ENCODE assay signal across 19 cellular contexts in genomic region chr7:70925411-70926115, GRCh38.
DNase-seq lines count a peak whose midpoint lies in the region; ATAC-seq, FAIRE-seq and TF ChIP-seq lines count a peak whose summit lies in the region.
"Had no signal": no experiment of that assay in that cellular context is flagged by ENCODE, and none has a peak within 500 bp of the region (broad histone marks: within the 10 kb centered on the region; RNA-seq: fewer than 3 reads in every experiment).

No MANE protein-coding gene starts in this region.

- no CpG with 5 or more reads among the region's 5 CpGs for WGBS in neuronal stem cell (ENCODE audit: extremely low coverage in 2 of 2, insufficient read length in 2 of 2, insufficient replicate concordance in 1 of 2), 2 donors

- no peak overlapping the region for H3K9ac ChIP-seq in neuronal stem cell (ENCODE audit: low read depth, low read length, poor library complexity)

- no peaks in the 10 kb centered on the region for H3K27me3 ChIP-seq in GM23338 (ENCODE audit: insufficient read depth)
- H3K27me3 ChIP-seq in neuronal stem cell (ENCODE audit: control insufficient read depth in 3 of 3, insufficient read depth in 3 of 3, low read depth in 1 of 3, low read length in 3 of 3), result no peaks in the 10 kb centered on the region
- H3K27me3 ChIP-seq: Peyer's patch had no signal

- H4K20me1 ChIP-seq in GM23338 (replicated peaks; ENCODE audit: insufficient read depth), result no peaks in the 10 kb centered on the region

- no peak overlapping the region for H2BK120ac ChIP-seq in neuronal stem cell (ENCODE audit: low read depth, low read length)

- no peak overlapping the region for H3K23ac ChIP-seq in neuronal stem cell (ENCODE audit: low read depth, low read length, poor library complexity)

- H3K4me3 ChIP-seq in GM23338, result no peak overlapping the region
- no peak overlapping the region for H3K4me3 ChIP-seq in neuronal stem cell (ENCODE audit: low read length in 2 of 2)
- H3K4me3 ChIP-seq: Peyer's patch had no signal

- H4K8ac ChIP-seq in neuronal stem cell (ENCODE audit: low read depth, low read length), result no peak overlapping the region

- H3K4me1 ChIP-seq in GM23338 (ENCODE audit: insufficient read depth) (no peaks in the 10 kb centered on the region), neuronal stem cell (ENCODE audit: control insufficient read depth in 2 of 2, insufficient read depth in 1 of 2, low read depth in 1 of 2, low read length in 2 of 2) (peaks cover 0 to 11% of the 10 kb centered on the region in 2 donors)
- H3K4me1 ChIP-seq: Peyer's patch had no signal

- H3K27me3 Mint-ChIP-seq in GM23338 (ENCODE audit: insufficient read depth, low read depth, poor library complexity), result peaks cover 16% of the 10 kb centered on the region
- H3K27me3 Mint-ChIP-seq: B cell; CD4-positive, alpha-beta memory T cell had no signal

- H3K4me1 Mint-ChIP-seq in GM23338, result peaks cover 3% of the 10 kb centered on the region; the same call in 1 of the 3 replicates
- H3K4me1 Mint-ChIP-seq: B cell had no signal

- H3K36me3 ChIP-seq in GM23338 (ENCODE audit: insufficient read depth) (no peaks in the 10 kb centered on the region), neuronal stem cell (replicated peaks in 1 of 2; ENCODE audit: control insufficient read depth in 2 of 2, insufficient read depth in 2 of 2, low read length in 2 of 2) (no peaks in the 10 kb centered on the region)
- H3K36me3 ChIP-seq: Peyer's patch had no signal

- no peak overlapping the region for H4K91ac ChIP-seq in neuronal stem cell (ENCODE audit: low read depth, low read length, poor library complexity)

- H3F3A ChIP-seq in GM23338 (replicated peaks; ENCODE audit: low read depth), result no peaks in the 10 kb centered on the region

- H3K14ac ChIP-seq in neuronal stem cell (ENCODE audit: low read length), result no peak overlapping the region

- H3K18ac ChIP-seq in neuronal stem cell (ENCODE audit: low read length), result no peak overlapping the region

- in situ Hi-C loops in SK-MEL-5 (cut with HindIII; ENCODE audit: low pct_unique_long_range_greater_than_20kb, low sequenced_read_pairs), result no loop called here

- H2BK12ac ChIP-seq in neuronal stem cell (ENCODE audit: low read length), result no peak overlapping the region

- DNase-seq in GM23338 (ENCODE audit: low spot score) (peak; percentile 73), SK-MEL-5 (ENCODE audit: low read depth, low spot score) (peak; percentile 59), iPS DF 19.7 (ENCODE audit: low read depth, low spot score) (peak; percentile 68), neuronal stem cell (ENCODE audit: low spot score) (peak; percentile 33), germinal center (ENCODE audit: low spot score) (no peak), GM12891 (ENCODE audit: insufficient read length, low spot score) (no peak)
- DNase-seq: Calu3; CD4-positive, alpha-beta memory T cell; DMS79; HFFc6; Karpas-422; MM.1S; NCI-H1092 treated with DMSO at 0.1 percent for 48 hours; NCI-H1694; NCI-H510A treated with DMSO at 0.1 percent for 48 hours; Right ventricle myocardium superior had no signal

- H3K4ac ChIP-seq in neuronal stem cell (ENCODE audit: low read length), result no peak overlapping the region

- TF ChIP-seq POLR2A in GM12891 (IDR thresholded peaks at IDR 0.05; ENCODE audit: low read depth, low read length), result no peak

- H2AK5ac ChIP-seq in neuronal stem cell (ENCODE audit: low read depth, low read length), result no peak overlapping the region

- H3K79me1 ChIP-seq in neuronal stem cell (ENCODE audit: low read depth, low read length), result no peaks in the 10 kb centered on the region

- no peak overlapping the region for H3K27ac ChIP-seq in GM23338 (ENCODE audit: low read depth)
- peak overlapping the region; percentile 52 for H3K27ac ChIP-seq in neuronal stem cell (replicated peaks; ENCODE audit: low read length)
- H3K27ac ChIP-seq: Peyer's patch had no signal

- no peaks in the 10 kb centered on the region for H3K9me3 ChIP-seq in neuronal stem cell (replicated peaks in 1 of 2; ENCODE audit: control insufficient read depth in 2 of 2, insufficient read depth in 1 of 2, low read depth in 1 of 2, low read length in 2 of 2)
- H3K9me3 ChIP-seq: Peyer's patch had no signal

- no peak overlapping the region for H2AFZ ChIP-seq in GM23338
- H2AFZ ChIP-seq in neuronal stem cell (ENCODE audit: low read length), result no peak overlapping the region

- no peak overlapping the region for H3K27ac Mint-ChIP-seq in GM23338
- H3K27ac Mint-ChIP-seq: B cell; CD4-positive, alpha-beta memory T cell; HFFc6 had no signal

- TF ChIP-seq CTCF in GM23338 (conservative IDR thresholded peaks at IDR 0.05; ENCODE audit: low read depth in 2 of 2), result no peak

- H3K9me3 Mint-ChIP-seq in GM23338, result peaks cover 7% of the 10 kb centered on the region; the same call in 2 of the 3 replicates

- H3K79me2 ChIP-seq in GM23338 (replicated peaks; ENCODE audit: insufficient read depth), result no peaks in the 10 kb centered on the region

- no peaks in the 10 kb centered on the region for H3K36me3 Mint-ChIP-seq in GM23338 (ENCODE audit: low read depth)
- H3K36me3 Mint-ChIP-seq: CD4-positive, alpha-beta memory T cell had no signal

- H3K4me3 Mint-ChIP-seq in GM23338, result no peak overlapping the region
- H3K4me3 Mint-ChIP-seq: B cell; CD4-positive, alpha-beta memory T cell; HFFc6 had no signal

- no peaks in the 10 kb centered on the region for H3K9me2 ChIP-seq in GM23338 (ENCODE audit: insufficient read depth)

- H2BK15ac ChIP-seq in neuronal stem cell (ENCODE audit: low read length), result no peak overlapping the region

- no peak for FAIRE-seq in GM12891 (lab: Jason Lieb, UNC)

- H3K4me2 ChIP-seq in GM23338, result no peak overlapping the region
- no peak overlapping the region for H3K4me2 ChIP-seq in neuronal stem cell (ENCODE audit: insufficient read depth, low read length, poor library complexity, severe bottlenecking)

- H2BK5ac ChIP-seq in neuronal stem cell (ENCODE audit: low read length), result no peak overlapping the region

- ATAC-seq in GM23338 (peak; percentile 94), GM19397 (IDR thresholded peaks at IDR 0.05; ENCODE audit: unreplicated experiment) (no peak)

TF ChIP-seq in GM23338, 12 proteins besides CTCF, POLR2A, EP300 and RAD21 (continues in another document):
- no peak for TF ChIP-seq STAT1 (IDR thresholded peaks at IDR 0.05; ENCODE audit: unreplicated experiment)

TF ChIP-seq in GM12891, 5 proteins besides CTCF, POLR2A, EP300 and RAD21:
- TF ChIP-seq TAF1 (IDR thresholded peaks at IDR 0.05; ENCODE audit: low read depth, low read length) (no peak), POLR2AphosphoS5 (IDR thresholded peaks at IDR 0.05; ENCODE audit: low read depth, low read length) (no peak), SPI1 (IDR thresholded peaks at IDR 0.05; ENCODE audit: low read depth, low read length) (no peak), POU2F2 (IDR thresholded peaks at IDR 0.05; ENCODE audit: low read depth, low read length) (no peak), PAX5 (IDR thresholded peaks at IDR 0.05; ENCODE audit: insufficient read depth, low read length, severe bottlenecking) (no peak)

Comparison
In these comparisons a context has a peak if more than half of its experiments do, and no peak if none do; other contexts are left out.
1. DNase-seq: peak in GM23338 (single experiment), SK-MEL-5 (single experiment), iPS DF 19.7 (single experiment) and neuronal stem cell (single experiment); none in germinal center (single experiment) and GM12891 (single experiment).